Comparison of ENCODE assay signal across 14 cellular contexts in the genomic region with DNA sequence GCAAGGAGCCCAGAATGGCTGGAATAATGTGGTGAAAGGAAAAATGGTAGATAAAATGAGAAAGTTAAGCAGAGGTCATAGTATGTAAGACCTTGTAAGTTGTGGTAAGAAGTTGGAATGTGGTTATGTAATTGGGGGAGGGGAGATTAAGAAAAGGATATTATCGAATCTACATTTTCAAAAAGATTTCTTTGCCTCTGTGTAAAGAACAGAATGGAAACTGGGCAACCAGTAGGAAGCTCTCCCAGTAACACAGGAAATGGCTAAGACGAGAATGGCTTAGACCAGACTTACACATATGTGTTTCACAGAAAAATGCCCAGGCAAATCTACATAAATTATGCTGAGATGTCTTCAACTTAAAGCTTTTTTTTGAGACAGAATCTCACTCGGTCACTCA. TPM values are rescaled to one million over a fixed set of nuclear protein-coding genes. Genes with fewer than 3 reads are reported as not detected.
DNase-seq lines count a peak whose midpoint lies in the region; ATAC-seq, FAIRE-seq and TF ChIP-seq lines count a peak whose summit lies in the region.
"Had no signal": no experiment of that assay in that cellular context is flagged by ENCODE, and none has a peak within 500 bp of the region (broad histone marks: within the 10 kb centered on the region; RNA-seq: fewer than 3 reads in every experiment).

No MANE protein-coding gene starts in this region.

- peaks cover 91% of the 10 kb centered on the region for H3K79me2 ChIP-seq in PC-3 (ENCODE audit: low read length)

- no peak overlapping the region for H2BK5ac ChIP-seq in IMR-90 (ENCODE audit: low read depth, low read length, poor library complexity, severe bottlenecking)

- H3K23ac ChIP-seq in IMR-90 (ENCODE audit: low read depth, low read length): no peak overlapping the region

- no peak overlapping the region for H3K14ac ChIP-seq in IMR-90 (replicated peaks; ENCODE audit: low read depth, low read length)

- H3K27me3 ChIP-seq in IMR-90 (ENCODE audit: control insufficient read depth, insufficient read depth, low read length) (no peaks in the 10 kb centered on the region), PC-3 (ENCODE audit: low read length) (no peaks in the 10 kb centered on the region)
- H3K27me3 ChIP-seq: MG63, thyroid gland had no signal

- H2AK9ac ChIP-seq in IMR-90 (replicated peaks; ENCODE audit: low read depth, low read length, poor library complexity): no peak overlapping the region

- no peak overlapping the region for H2BK15ac ChIP-seq in IMR-90 (ENCODE audit: low read depth, low read length)

- H3K4me1 Mint-ChIP-seq in activated naive CD8-positive, alpha-beta T cell treated with anti-CD3 and anti-CD28 coated beads, Interleukin-2, amount 10 ng/mL, durations not matched to agents 7 days and 5 days: peaks cover 35% of the 10 kb centered on the region
- H3K4me1 Mint-ChIP-seq in nephron progenitor cell: no peaks in the 10 kb centered on the region

- no peak overlapping the region for H2AFZ ChIP-seq in IMR-90 (replicated peaks; ENCODE audit: low read length, poor library complexity)
- no peak overlapping the region for H2AFZ ChIP-seq in PC-3 (ENCODE audit: low read length)

- no peak overlapping the region for H3K9ac ChIP-seq in IMR-90 (ENCODE audit: low read depth, low read length)
- H3K9ac ChIP-seq in PC-3 (ENCODE audit: low read length): no peak overlapping the region

- peaks cover 3% of the 10 kb centered on the region; the same call in 1 of the 2 replicates for H3K9me1 ChIP-seq in IMR-90 (ENCODE audit: insufficient read depth, low read length)

- ATAC-seq in IMR-90 (ENCODE audit: low read depth) (peak; percentile 60), GM18498 (IDR thresholded peaks at IDR 0.05; ENCODE audit: unreplicated experiment) (no peak), PC-3 (no peak)
- peak; percentile 63 for ATAC-seq in activated naive CD8-positive, alpha-beta T cell treated with anti-CD3 and anti-CD28 coated beads, Interleukin-2, amount 10 ng/mL, durations not matched to agents 7 days and 5 days (ENCODE audit: low read depth)

- no peak for TF ChIP-seq POLR2A in GM12891 (IDR thresholded peaks at IDR 0.05; ENCODE audit: low read depth, low read length)
- TF ChIP-seq POLR2A in IMR-90 (IDR thresholded peaks at IDR 0.05; ENCODE audit: low read depth, low read length): no peak

- TF ChIP-seq RAD21 in IMR-90 (IDR thresholded peaks at IDR 0.05; ENCODE audit: low read length): no peak

- no CpG with 5 or more reads among the region's 3 CpGs for WGBS in IMR-90 (ENCODE audit: extremely low coverage in 2 of 2, insufficient read length in 1 of 2), 2 experiments

- H3K27ac Mint-ChIP-seq in activated naive CD8-positive, alpha-beta T cell treated with anti-CD3 and anti-CD28 coated beads, Interleukin-2, amount 10 ng/mL, durations not matched to agents 7 days and 5 days: no peak overlapping the region
- H3K27ac Mint-ChIP-seq in nephron progenitor cell: peak overlapping the region; percentile 22

- H3K4me1 ChIP-seq in IMR-90 (ENCODE audit: control insufficient read depth, insufficient read depth, low read length): no peaks in the 10 kb centered on the region
- peaks cover 4% of the 10 kb centered on the region; the same call in 1 of the 2 replicates for H3K4me1 ChIP-seq in PC-3 (ENCODE audit: insufficient read depth, low read length)

- dilution Hi-C loops in IMR-90 (cut with HindIII; ENCODE audit: low sequenced_read_pairs, unreplicated experiment): no loop called here

- H3K79me1 ChIP-seq in IMR-90 (ENCODE audit: low read depth in 1 of 2, low read length in 2 of 2): peaks cover 16 to 43% of the 10 kb centered on the region in 2 experiments

- H3K18ac ChIP-seq in IMR-90 (ENCODE audit: low read depth, low read length): no peak overlapping the region

- no peak for DNase-seq in GM12891 (ENCODE audit: insufficient read length, low spot score)
- DNase-seq in IMR-90: no peak
- no peak for DNase-seq in activated naive CD8-positive, alpha-beta T cell treated with anti-CD3 and anti-CD28 coated beads, Interleukin-2, amount 10 ng/mL, durations not matched to agents 7 days and 5 days
- no peak for DNase-seq in nephron progenitor cell
- no peak for DNase-seq in PC-3
- DNase-seq in posterior vena cava (ENCODE audit: low spot score): no peak
- DNase-seq: cortex of kidney, DMS 273 treated with DMSO at 0.1 percent for 48 hours, foreskin fibroblast, kidney, MG63, NCI-H2227 treated with DMSO at 0.1 percent for 48 hours, thyroid gland had no signal

- H4K5ac ChIP-seq in IMR-90 (ENCODE audit: low read depth, low read length): no peak overlapping the region

- H3K4me2 ChIP-seq in IMR-90 (ENCODE audit: low read depth, low read length) (no peak overlapping the region), PC-3 (ENCODE audit: low read length) (no peak overlapping the region)

- H3K9me3 Mint-ChIP-seq in activated naive CD8-positive, alpha-beta T cell treated with anti-CD3 and anti-CD28 coated beads, Interleukin-2, amount 10 ng/mL, durations not matched to agents 7 days and 5 days: no peaks in the 10 kb centered on the region
- peaks cover 8% of the 10 kb centered on the region for H3K9me3 Mint-ChIP-seq in nephron progenitor cell

- no peak overlapping the region for H3K27ac ChIP-seq in IMR-90 (ENCODE audit: insufficient read depth, low read length)
- no peak overlapping the region for H3K27ac ChIP-seq in PC-3 (ENCODE audit: low read length)
- H3K27ac ChIP-seq: thyroid gland had no signal

- in situ Hi-C loops in IMR-90 (cut with MboI; ENCODE audit: low sequenced_read_pairs): no loop called here

- H3K4me3 Mint-ChIP-seq in activated naive CD8-positive, alpha-beta T cell treated with anti-CD3 and anti-CD28 coated beads, Interleukin-2, amount 10 ng/mL, durations not matched to agents 7 days and 5 days: no peak overlapping the region
- no peak overlapping the region for H3K4me3 Mint-ChIP-seq in nephron progenitor cell

- POLR2A ChIA-PET in IMR-90 (lab: Charles Lee; ENCODE audit: unreplicated experiment): no interaction called here
- POLR2A ChIA-PET in activated naive CD8-positive, alpha-beta T cell treated with anti-CD3 and anti-CD28 coated beads, Interleukin-2, amount 10 ng/mL, durations not matched to agents 7 days and 5 days (lab: Charles Lee): no interaction called here
- POLR2A ChIA-PET in PC-3 (lab: Charles Lee; ENCODE audit: unreplicated experiment): no interaction called here

- peaks cover 16% of the 10 kb centered on the region for H3K36me3 Mint-ChIP-seq in activated naive CD8-positive, alpha-beta T cell treated with anti-CD3 and anti-CD28 coated beads, Interleukin-2, amount 10 ng/mL, durations not matched to agents 7 days and 5 days
- H3K36me3 Mint-ChIP-seq in nephron progenitor cell (ENCODE audit: low read depth): peaks cover 36% of the 10 kb centered on the region

- H3F3A ChIP-seq in PC-3 (ENCODE audit: low read length, unreplicated experiment): no peaks in the 10 kb centered on the region

- peak; percentile 28 for FAIRE-seq in GM12891 (lab: Jason Lieb, UNC)
- FAIRE-seq: kidney had no signal

- no peak overlapping the region for H3K56ac ChIP-seq in IMR-90 (ENCODE audit: extremely low read depth, insufficient read depth, low read length)

- H3K27me3 Mint-ChIP-seq in activated naive CD8-positive, alpha-beta T cell treated with anti-CD3 and anti-CD28 coated beads, Interleukin-2, amount 10 ng/mL, durations not matched to agents 7 days and 5 days: no peaks in the 10 kb centered on the region
- H3K27me3 Mint-ChIP-seq in nephron progenitor cell (ENCODE audit: low read depth, poor library complexity): peaks cover 3% of the 10 kb centered on the region

- no peak overlapping the region for H2AK5ac ChIP-seq in IMR-90 (ENCODE audit: low read depth, low read length)

- BruUV-seq in IMR-90 (replicated peaks; lab: Mats Ljungman, UMichigan) (no TSS peak), PC-3 (replicated peaks; lab: Mats Ljungman, UMichigan) (no TSS peak)

- no peak overlapping the region for H2BK20ac ChIP-seq in IMR-90 (ENCODE audit: low read depth, low read length)

- H3K9me3 ChIP-seq in IMR-90 (ENCODE audit: control insufficient read depth, insufficient read depth, low read length): no peaks in the 10 kb centered on the region
- H3K9me3 ChIP-seq in PC-3 (ENCODE audit: low read length): no peaks in the 10 kb centered on the region
- H3K9me3 ChIP-seq: MG63, thyroid gland had no signal

- H2BK120ac ChIP-seq in IMR-90 (ENCODE audit: low read depth, low read length): no peak overlapping the region

- intact Hi-C loops in IMR-90 (cut with micrococcal nuclease) (no loop called here), PC-3 (cut with micrococcal nuclease) (no loop called here), posterior vena cava (cut with DNase I) (no loop called here)

- TF ChIP-seq CTCF in IMR-90 (conservative IDR thresholded peaks at IDR 0.05; ENCODE audit: low read depth, low read length) (no peak), nephron progenitor cell (IDR thresholded peaks at IDR 0.05) (no peak), PC-3 (conservative IDR thresholded peaks at IDR 0.05; ENCODE audit: low read depth, low read length) (no peak)

- no peak overlapping the region for H4K8ac ChIP-seq in IMR-90 (ENCODE audit: low read depth in 2 of 2, low read length in 2 of 2)

- no peaks in the 10 kb centered on the region for H3K36me3 ChIP-seq in IMR-90 (ENCODE audit: control insufficient read depth, insufficient read depth, low read length)
- H3K36me3 ChIP-seq in PC-3 (ENCODE audit: low read depth, low read length): no peaks in the 10 kb centered on the region
- H3K36me3 ChIP-seq: MG63, thyroid gland had no signal

- H3K4me3 ChIP-seq in IMR-90 (ENCODE audit: insufficient read depth, low read depth, low read length): no peak overlapping the region
- no peak overlapping the region for H3K4me3 ChIP-seq in PC-3 (ENCODE audit: low read length)
- H3K4me3 ChIP-seq: MG63, thyroid gland had no signal

- CTCF ChIA-PET in IMR-90 (lab: Yijun Ruan, JAX) (interaction anchor here (0.6 to 0.9 kb wide), 2 partner anchors 11 to 70 kb away, joined by 3 to 4 read pairs; no protein-coding TSS in a partner anchor), PC-3 (lab: Charles Lee) (no interaction called here)

- H4K91ac ChIP-seq in IMR-90 (ENCODE audit: insufficient read depth, low read depth, low read length): no peak overlapping the region

- H3K9me2 ChIP-seq in PC-3 (replicated peaks; ENCODE audit: low read length): no peaks in the 10 kb centered on the region

- H3K4ac ChIP-seq in IMR-90 (ENCODE audit: low read depth, low read length): no peak overlapping the region

- H4K20me1 ChIP-seq in IMR-90 (ENCODE audit: insufficient read depth, low read length): peaks cover 37% of the 10 kb centered on the region
- H4K20me1 ChIP-seq in PC-3 (ENCODE audit: low read length): peaks cover 9% of the 10 kb centered on the region; the same call in 1 of the 2 replicates

RNA-seq across cellular contexts. Expression of gene MEMO1, which starts 13.2 kb away (rescaled TPM):
- polyA plus RNA-seq in GM12891 (2012; ENCODE audit: low read depth, missing spikeins): 43.7 TPM
- total RNA-seq in IMR-90 (2012; rRNA removed) (23.7 and 33.6 TPM in 2 replicates), PC-3 (2014; rRNA removed) (49.5 and 59.9 TPM in 2 replicates), posterior vena cava (10 to 100 TPM; 33.5 to 44.7 TPM)
- 48.9 and 49.7 TPM in 2 replicates for polyA plus RNA-seq in IMR-90 (2012; rRNA removed)
- polyA plus RNA-seq in IMR-90 (2012; cell fraction: cytosol; rRNA removed): 9.0 and 31.9 TPM in 2 replicates
- 31.3 and 47.1 TPM in 2 replicates for polyA plus RNA-seq in IMR-90 (2012; cell fraction: nucleus; rRNA removed; ENCODE audit: low replicate concordance)
- total RNA-seq in activated naive CD8-positive, alpha-beta T cell treated with anti-CD3 and anti-CD28 coated beads, Interleukin-2, amount 10 ng/mL, durations not matched to agents 7 days and 5 days: 10 to 100 TPM; 43.5 to 43.8 TPM

RNA-seq across cellular contexts. Expression of gene DPY30, which starts 42.0 kb away (rescaled TPM):
- 91.0 TPM for polyA plus RNA-seq in GM12891 (2012; ENCODE audit: low read depth, missing spikeins)
- 65.2 and 120 TPM in 2 replicates for total RNA-seq in IMR-90 (2012; rRNA removed)
- 84.1 and 85.2 TPM in 2 replicates for polyA plus RNA-seq in IMR-90 (2012; rRNA removed)
- 40.5 and 41.5 TPM in 2 replicates for polyA plus RNA-seq in IMR-90 (2012; cell fraction: cytosol; rRNA removed)
- 9.0 and 37.0 TPM in 2 replicates for polyA plus RNA-seq in IMR-90 (2012; cell fraction: nucleus; rRNA removed; ENCODE audit: low replicate concordance)
- 10 to 100 TPM; 57.8 to 66.7 TPM for total RNA-seq in activated naive CD8-positive, alpha-beta T cell treated with anti-CD3 and anti-CD28 coated beads, Interleukin-2, amount 10 ng/mL, durations not matched to agents 7 days and 5 days
- total RNA-seq in PC-3 (2014; rRNA removed): 104 and 127 TPM in 2 replicates
- 10 to 100 TPM; 41.6 to 45.5 TPM for total RNA-seq in posterior vena cava

Comparison
In these comparisons a context has a peak if more than half of its experiments do, and no peak if none do; other contexts are left out.
1. ATAC-seq: peak in IMR-90 (single experiment) and activated naive CD8-positive, alpha-beta T cell treated with anti-CD3 and anti-CD28 coated beads, Interleukin-2, amount 10 ng/mL, durations not matched to agents 7 days and 5 days (single experiment); none in GM18498 (single experiment) and PC-3 (single experiment).